Comparison of ENCODE assay signal across 9 cellular contexts in genomic region chr6:36724514-36725385, GRCh38. TPM values are rescaled to one million over a fixed set of nuclear protein-coding genes. Genes with fewer than 3 reads are reported as not detected.
A peak's percentile ranks its signal among the peaks of the same experiment; 100 is the strongest.
DNase-seq lines count a peak whose midpoint lies in the region; ATAC-seq and TF ChIP-seq lines count a peak whose summit lies in the region.
"Had no signal": no experiment of that assay in that cellular context is flagged by ENCODE, and none has a peak within 500 bp of the region (broad histone marks: within the 10 kb centered on the region; RNA-seq: fewer than 3 reads in every experiment).

No MANE protein-coding gene starts in this region.

- no peak overlapping the region for H3K9ac ChIP-seq in liver (ENCODE audit: low read depth in 1 of 2, low read length in 2 of 2)

- no peaks in the 10 kb centered on the region for H3K27me3 Mint-ChIP-seq in stimulated activated naive CD8-positive, alpha-beta T cell treated with anti-CD3 and anti-CD28 coated beads, Interleukin-15, amount 100 ng/mL, for 72 hours

- 53% methylated on average over 13 of the region's 13 CpGs for WGBS in liver

- no peaks in the 10 kb centered on the region for H3K9me3 ChIP-seq in liver (ENCODE audit: control insufficient read depth in 4 of 4, low read length in 3 of 4)

- H3K27ac ChIP-seq in coronary artery: no peak overlapping the region
- no peak overlapping the region for H3K27ac ChIP-seq in liver (ENCODE audit: low read depth in 1 of 2, low read length in 2 of 2)

- peak; percentile 91 to 94 for TF ChIP-seq RAD21 in liver (IDR thresholded peaks at IDR 0.05)

- peak; percentile 53 for ATAC-seq in stimulated activated naive CD8-positive, alpha-beta T cell treated with anti-CD3 and anti-CD28 coated beads, Interleukin-15, amount 100 ng/mL, for 72 hours
- no peak for ATAC-seq in HG03469 (IDR thresholded peaks at IDR 0.05; ENCODE audit: unreplicated experiment)
- ATAC-seq: CD8-positive, alpha-beta T cell had no signal

- peak; percentile 36 to 48 for DNase-seq in NCI-H187 (lab: John Stamatoyannopoulos, UW)
- no peak for DNase-seq in NCI-H187 treated with DMSO at 0.1 percent for 48 hours (lab: John Stamatoyannopoulos, UW)
- peak; percentile 44 for DNase-seq in NCI-H1092 (lab: John Stamatoyannopoulos, UW)
- peak; percentile 31 for DNase-seq in T-helper 9 cell
- no peak for DNase-seq in coronary artery (ENCODE audit: low spot score)
- DNase-seq in stimulated activated naive CD8-positive, alpha-beta T cell treated with anti-CD3 and anti-CD28 coated beads, Interleukin-15, amount 100 ng/mL, for 72 hours: peak; percentile 23 to 51

- peak overlapping the region; percentile 23 to 84 for H3K27ac Mint-ChIP-seq in stimulated activated naive CD8-positive, alpha-beta T cell treated with anti-CD3 and anti-CD28 coated beads, Interleukin-15, amount 100 ng/mL, for 72 hours
- H3K27ac Mint-ChIP-seq: CD8-positive, alpha-beta T cell had no signal

- no peaks in the 10 kb centered on the region for H3K36me3 ChIP-seq in liver (ENCODE audit: control insufficient read depth in 4 of 4, insufficient read depth in 3 of 4, low read depth in 1 of 4, low read length in 3 of 4)

- TF ChIP-seq CTCF in coronary artery (IDR thresholded peaks at IDR 0.05) (peak; percentile 24), liver (IDR thresholded peaks at IDR 0.05; ENCODE audit: low read depth, low read length, missing input control) (peak; percentile 75)

- no peaks in the 10 kb centered on the region for H3K4me1 ChIP-seq in liver (ENCODE audit: control insufficient read depth in 4 of 4, insufficient read depth in 4 of 4, low read length in 3 of 4)

- H3K9me3 Mint-ChIP-seq in stimulated activated naive CD8-positive, alpha-beta T cell treated with anti-CD3 and anti-CD28 coated beads, Interleukin-15, amount 100 ng/mL, for 72 hours: no peaks in the 10 kb centered on the region
- H3K9me3 Mint-ChIP-seq: CD8-positive, alpha-beta T cell had no signal

- peaks cover 27% of the 10 kb centered on the region for H3K4me1 Mint-ChIP-seq in stimulated activated naive CD8-positive, alpha-beta T cell treated with anti-CD3 and anti-CD28 coated beads, Interleukin-15, amount 100 ng/mL, for 72 hours

- no peak overlapping the region for H3K4me3 ChIP-seq in coronary artery
- H3K4me3 ChIP-seq in liver (ENCODE audit: low read depth in 1 of 3, low read length in 3 of 3): no peak overlapping the region

- no peak overlapping the region for H3K4me3 Mint-ChIP-seq in stimulated activated naive CD8-positive, alpha-beta T cell treated with anti-CD3 and anti-CD28 coated beads, Interleukin-15, amount 100 ng/mL, for 72 hours
- H3K4me3 Mint-ChIP-seq: CD8-positive, alpha-beta T cell had no signal

- H3K27me3 ChIP-seq in liver (ENCODE audit: control insufficient read depth in 4 of 4, insufficient read depth in 4 of 4, low read length in 3 of 4): no peaks in the 10 kb centered on the region

TF ChIP-seq in liver, 16 proteins besides CTCF, POLR2A, EP300 and RAD21:
- TF ChIP-seq RXRA (IDR thresholded peaks at IDR 0.05) (peak in 1 of 2 donors; percentile 15), FOXA1 (IDR thresholded peaks at IDR 0.05) (no peak), HNF4A (conservative IDR thresholded peaks at IDR 0.05) (peak in 1 of 2 donors; percentile 32), GABPA (IDR thresholded peaks at IDR 0.05 in 1 of 2, conservative IDR thresholded peaks at IDR 0.05 in 1 of 2) (no peak), ZBTB33 (IDR thresholded peaks at IDR 0.05) (no peak), REST (IDR thresholded peaks at IDR 0.05) (no peak), TAF1 (conservative IDR thresholded peaks at IDR 0.05) (no peak), JUND (IDR thresholded peaks at IDR 0.05) (no peak)

RNA-seq across cellular contexts. Expression of gene RAB44, which starts 27.1 kb away (rescaled TPM):
- total RNA-seq in liver: 1 to 10 TPM in 1 of 2 donors, under 1 TPM in 1; 0.08 to 1.3 TPM
- polyA plus RNA-seq in liver: under 1 TPM in 1 of 2 donors, not detected in 1; 0.02 TPM

RNA-seq across cellular contexts. Expression of gene CDKN1A, which starts 46.2 kb away (rescaled TPM):
- total RNA-seq in liver: 10 to 100 TPM in 1 of 2 donors, 1 to 10 TPM in 1; 3.2 to 41.7 TPM
- polyA plus RNA-seq in liver: 10 to 100 TPM; 15.9 to 25.2 TPM

Comparison
In these comparisons a context has a peak if more than half of its experiments do, and no peak if none do; other contexts are left out.
1. DNase-seq: peak in NCI-H187 (2 of 2), NCI-H1092 (single experiment), T-helper 9 cell (single experiment) and stimulated activated naive CD8-positive, alpha-beta T cell treated with anti-CD3 and anti-CD28 coated beads, Interleukin-15, amount 100 ng/mL, for 72 hours (2 of 2); none in NCI-H187 treated with DMSO at 0.1 percent for 48 hours (single experiment) and coronary artery (single experiment).